In genomic region chr1:174726167-174726879, GRCh38 we compare ENCODE assay signal across 1 cellular context.
A peak's percentile ranks its signal among the peaks of the same experiment; 100 is the strongest.
TF ChIP-seq lines count a peak whose summit lies in the region.

No MANE protein-coding gene starts in this region.

TF ChIP-seq in GM12878, 131 proteins besides CTCF, POLR2A, EP300 and RAD21 (continued from another document):
- TF ChIP-seq HDGF (IDR thresholded peaks at IDR 0.05) = no peak
- TF ChIP-seq SIX5 (IDR thresholded peaks at IDR 0.05; ENCODE audit: low read depth, low read length, severe bottlenecking) = peak; percentile 13
- no peak for TF ChIP-seq JUNB (IDR thresholded peaks at IDR 0.05)
- TF ChIP-seq MTA3 (IDR thresholded peaks at IDR 0.05; ENCODE audit: borderline replicate concordance, low read length) = no peak
- no peak for TF ChIP-seq CHD4 (IDR thresholded peaks at IDR 0.05)
- 0 out of 2 replicates have a peak, but pooled peaks have one; percentile 51 for TF ChIP-seq NFIC (IDR thresholded peaks at IDR 0.05; ENCODE audit: low read depth, low read length)
- TF ChIP-seq RCOR1 (conservative IDR thresholded peaks at IDR 0.05; ENCODE audit: low read depth, low read length) = no peak
- TF ChIP-seq, protein P1, sequence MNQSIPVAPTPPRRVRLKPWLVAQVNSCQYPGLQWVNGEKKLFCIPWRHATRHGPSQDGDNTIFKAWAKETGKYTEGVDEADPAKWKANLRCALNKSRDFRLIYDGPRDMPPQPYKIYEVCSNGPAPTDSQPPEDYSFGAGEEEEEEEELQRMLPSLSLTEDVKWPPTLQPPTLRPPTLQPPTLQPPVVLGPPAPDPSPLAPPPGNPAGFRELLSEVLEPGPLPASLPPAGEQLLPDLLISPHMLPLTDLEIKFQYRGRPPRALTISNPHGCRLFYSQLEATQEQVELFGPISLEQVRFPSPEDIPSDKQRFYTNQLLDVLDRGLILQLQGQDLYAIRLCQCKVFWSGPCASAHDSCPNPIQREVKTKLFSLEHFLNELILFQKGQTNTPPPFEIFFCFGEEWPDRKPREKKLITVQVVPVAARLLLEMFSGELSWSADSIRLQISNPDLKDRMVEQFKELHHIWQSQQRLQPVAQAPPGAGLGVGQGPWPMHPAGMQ (IDR thresholded peaks at IDR 0.05; ENCODE audit: borderline replicate concordance) = no peak
- TF ChIP-seq SUPT20H (IDR thresholded peaks at IDR 0.05; ENCODE audit: borderline replicate concordance, control insufficient read depth, low read depth, low read length) = no peak
- TF ChIP-seq, protein P2, sequence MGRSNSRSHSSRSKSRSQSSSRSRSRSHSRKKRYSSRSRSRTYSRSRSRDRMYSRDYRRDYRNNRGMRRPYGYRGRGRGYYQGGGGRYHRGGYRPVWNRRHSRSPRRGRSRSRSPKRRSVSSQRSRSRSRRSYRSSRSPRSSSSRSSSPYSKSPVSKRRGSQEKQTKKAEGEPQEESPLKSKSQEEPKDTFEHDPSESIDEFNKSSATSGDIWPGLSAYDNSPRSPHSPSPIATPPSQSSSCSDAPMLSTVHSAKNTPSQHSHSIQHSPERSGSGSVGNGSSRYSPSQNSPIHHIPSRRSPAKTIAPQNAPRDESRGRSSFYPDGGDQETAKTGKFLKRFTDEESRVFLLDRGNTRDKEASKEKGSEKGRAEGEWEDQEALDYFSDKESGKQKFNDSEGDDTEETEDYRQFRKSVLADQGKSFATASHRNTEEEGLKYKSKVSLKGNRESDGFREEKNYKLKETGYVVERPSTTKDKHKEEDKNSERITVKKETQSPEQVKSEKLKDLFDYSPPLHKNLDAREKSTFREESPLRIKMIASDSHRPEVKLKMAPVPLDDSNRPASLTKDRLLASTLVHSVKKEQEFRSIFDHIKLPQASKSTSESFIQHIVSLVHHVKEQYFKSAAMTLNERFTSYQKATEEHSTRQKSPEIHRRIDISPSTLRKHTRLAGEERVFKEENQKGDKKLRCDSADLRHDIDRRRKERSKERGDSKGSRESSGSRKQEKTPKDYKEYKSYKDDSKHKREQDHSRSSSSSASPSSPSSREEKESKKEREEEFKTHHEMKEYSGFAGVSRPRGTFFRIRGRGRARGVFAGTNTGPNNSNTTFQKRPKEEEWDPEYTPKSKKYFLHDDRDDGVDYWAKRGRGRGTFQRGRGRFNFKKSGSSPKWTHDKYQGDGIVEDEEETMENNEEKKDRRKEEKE (IDR thresholded peaks at IDR 0.05) = no peak
- no peak for TF ChIP-seq REST (IDR thresholded peaks at IDR 0.05; ENCODE audit: low read depth, low read length)
- no peak for TF ChIP-seq PKNOX1 (IDR thresholded peaks at IDR 0.05)
- TF ChIP-seq HDAC6 (IDR thresholded peaks at IDR 0.05; ENCODE audit: unreplicated experiment) = no peak
- TF ChIP-seq TBL1XR1 (IDR thresholded peaks at IDR 0.05; ENCODE audit: low read depth, low read length) = no peak
- TF ChIP-seq SMC3 (IDR thresholded peaks at IDR 0.05; ENCODE audit: borderline replicate concordance, low read length) = peak; percentile 58; the same call in 1 of the 2 replicates
- TF ChIP-seq RUNX3 (IDR thresholded peaks at IDR 0.05; ENCODE audit: low read length) = peak; percentile 54
- no peak for TF ChIP-seq NR2F1 (conservative IDR thresholded peaks at IDR 0.05)
- TF ChIP-seq, protein P3, sequence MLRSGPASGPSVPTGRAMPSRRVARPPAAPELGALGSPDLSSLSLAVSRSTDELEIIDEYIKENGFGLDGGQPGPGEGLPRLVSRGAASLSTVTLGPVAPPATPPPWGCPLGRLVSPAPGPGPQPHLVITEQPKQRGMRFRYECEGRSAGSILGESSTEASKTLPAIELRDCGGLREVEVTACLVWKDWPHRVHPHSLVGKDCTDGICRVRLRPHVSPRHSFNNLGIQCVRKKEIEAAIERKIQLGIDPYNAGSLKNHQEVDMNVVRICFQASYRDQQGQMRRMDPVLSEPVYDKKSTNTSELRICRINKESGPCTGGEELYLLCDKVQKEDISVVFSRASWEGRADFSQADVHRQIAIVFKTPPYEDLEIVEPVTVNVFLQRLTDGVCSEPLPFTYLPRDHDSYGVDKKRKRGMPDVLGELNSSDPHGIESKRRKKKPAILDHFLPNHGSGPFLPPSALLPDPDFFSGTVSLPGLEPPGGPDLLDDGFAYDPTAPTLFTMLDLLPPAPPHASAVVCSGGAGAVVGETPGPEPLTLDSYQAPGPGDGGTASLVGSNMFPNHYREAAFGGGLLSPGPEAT (IDR thresholded peaks at IDR 0.05; ENCODE audit: low read depth) = no peak
- TF ChIP-seq FOS (IDR thresholded peaks at IDR 0.05; ENCODE audit: borderline replicate concordance, extremely low read depth, insufficient read length) = no peak
- TF ChIP-seq TCF12 (IDR thresholded peaks at IDR 0.05; ENCODE audit: low read depth, low read length) = no peak
- TF ChIP-seq LARP7 (IDR thresholded peaks at IDR 0.05) = no peak
- TF ChIP-seq RB1 (IDR thresholded peaks at IDR 0.05; ENCODE audit: borderline replicate concordance) = no peak
- TF ChIP-seq MEF2A (IDR thresholded peaks at IDR 0.05; ENCODE audit: insufficient read depth, low read depth, low read length) = peak; percentile 84; the same call in 1 of the 2 replicates
- TF ChIP-seq DPF2 (IDR thresholded peaks at IDR 0.05) = no peak
- TF ChIP-seq ZNF207 (IDR thresholded peaks at IDR 0.05; ENCODE audit: borderline replicate concordance) = no peak
- TF ChIP-seq CREB1 (IDR thresholded peaks at IDR 0.05; ENCODE audit: low read depth) = no peak
- TF ChIP-seq TCF3 (IDR thresholded peaks at IDR 0.05; ENCODE audit: borderline replicate concordance, insufficient read depth, low read depth, low read length) = no peak
- TF ChIP-seq, protein P4, sequence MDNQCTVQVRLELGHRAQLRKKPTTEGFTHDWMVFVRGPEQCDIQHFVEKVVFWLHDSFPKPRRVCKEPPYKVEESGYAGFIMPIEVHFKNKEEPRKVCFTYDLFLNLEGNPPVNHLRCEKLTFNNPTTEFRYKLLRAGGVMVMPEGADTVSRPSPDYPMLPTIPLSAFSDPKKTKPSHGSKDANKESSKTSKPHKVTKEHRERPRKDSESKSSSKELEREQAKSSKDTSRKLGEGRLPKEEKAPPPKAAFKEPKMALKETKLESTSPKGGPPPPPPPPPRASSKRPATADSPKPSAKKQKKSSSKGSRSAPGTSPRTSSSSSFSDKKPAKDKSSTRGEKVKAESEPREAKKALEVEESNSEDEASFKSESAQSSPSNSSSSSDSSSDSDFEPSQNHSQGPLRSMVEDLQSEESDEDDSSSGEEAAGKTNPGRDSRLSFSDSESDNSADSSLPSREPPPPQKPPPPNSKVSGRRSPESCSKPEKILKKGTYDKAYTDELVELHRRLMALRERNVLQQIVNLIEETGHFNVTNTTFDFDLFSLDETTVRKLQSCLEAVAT (IDR thresholded peaks at IDR 0.05) = no peak
- TF ChIP-seq IRF4 (IDR thresholded peaks at IDR 0.05; ENCODE audit: low read depth, low read length) = no peak
- TF ChIP-seq HDAC2 (IDR thresholded peaks at IDR 0.05) = no peak
- no peak for TF ChIP-seq EED (IDR thresholded peaks at IDR 0.05; ENCODE audit: low read depth)
- TF ChIP-seq ZBTB4 (CRISPR knock-in tag; IDR thresholded peaks at IDR 0.05) = no peak
- no peak for TF ChIP-seq TAF1 (IDR thresholded peaks at IDR 0.05; ENCODE audit: borderline replicate concordance, low read depth, low read length)
- TF ChIP-seq ZBED1 (IDR thresholded peaks at IDR 0.05; ENCODE audit: borderline replicate concordance) = no peak
- no peak for TF ChIP-seq POLR2AphosphoS5 (IDR thresholded peaks at IDR 0.05; ENCODE audit: low read length)
- TF ChIP-seq RFX5 (IDR thresholded peaks at IDR 0.05; ENCODE audit: low read depth, low read length) = no peak
